In the genomic region with DNA sequence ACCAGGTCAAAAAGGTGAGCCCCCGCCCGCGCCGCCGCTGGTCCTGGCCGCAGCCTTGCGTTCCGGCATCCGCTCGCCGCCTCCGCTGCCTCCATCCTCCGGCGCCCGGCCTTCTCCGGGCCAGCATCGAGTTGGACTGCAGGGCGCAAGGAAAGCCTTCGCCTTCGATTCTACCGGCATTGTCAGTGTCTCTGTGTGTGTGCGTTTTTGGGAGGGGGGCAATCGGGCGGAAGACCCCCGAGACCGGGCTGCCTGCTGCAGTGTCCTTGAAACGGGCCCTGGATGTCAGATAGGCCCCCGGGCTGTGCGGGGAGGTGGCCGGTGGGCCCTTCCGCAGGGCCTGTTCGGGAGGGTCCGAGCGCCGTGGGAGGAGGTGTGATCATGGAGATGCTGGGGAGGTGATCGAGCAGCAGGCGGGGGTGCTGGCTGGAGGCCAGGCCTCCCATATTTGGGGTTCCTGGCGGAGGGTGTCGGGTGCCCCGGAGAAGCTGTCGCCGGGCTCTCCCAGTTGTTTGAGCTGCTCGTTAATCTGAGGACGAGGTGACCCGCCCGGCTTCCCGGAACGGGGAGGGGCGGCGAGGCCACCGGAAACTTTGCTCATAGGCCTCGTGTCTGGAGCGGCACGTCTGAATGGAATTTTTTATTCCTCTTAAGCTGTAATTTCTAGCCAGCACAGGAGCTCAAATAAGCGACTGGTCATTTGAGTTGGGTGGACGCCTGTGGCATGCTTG, we compare ENCODE assay signal across 8 cellular contexts. TPM values are rescaled to one million over a fixed set of nuclear protein-coding genes. Genes with fewer than 3 reads are reported as not detected.
DNase-seq lines count a peak whose midpoint lies in the region; ATAC-seq, FAIRE-seq and TF ChIP-seq lines count a peak whose summit lies in the region.

No MANE protein-coding gene starts in this region.

- peak overlapping the region; percentile 79 for H3K4me3 ChIP-seq in bronchial epithelial cell (ENCODE audit: low read depth, low read length)

- ATAC-seq in GM19324 (IDR thresholded peaks at IDR 0.05; ENCODE audit: low FRiP score, unreplicated experiment), result peak; percentile 21
- peak; percentile 12 for ATAC-seq in HG03460 (IDR thresholded peaks at IDR 0.05; ENCODE audit: unreplicated experiment)
- ATAC-seq in GM18520 (IDR thresholded peaks at IDR 0.05; ENCODE audit: unreplicated experiment), result no peak

- peaks cover 11% of the 10 kb centered on the region for H3K36me3 ChIP-seq in bronchial epithelial cell (ENCODE audit: control insufficient read depth, insufficient read depth, low read length)

- no peak for FAIRE-seq in bronchial epithelial cell (lab: Jason Lieb, UNC)

- TF ChIP-seq CTCF in bronchial epithelial cell (IDR thresholded peaks at IDR 0.05; ENCODE audit: insufficient read depth, low read length, severe bottlenecking), result no peak

- DNase-seq in AG20443 (ENCODE audit: low spot score) (peak; percentile 88), bronchial epithelial cell (ENCODE audit: low read depth) (peak; percentile 47), kidney tubule cell (ENCODE audit: low spot score) (peak; percentile 66)
- peak; percentile 32 to 59 (median 40) for DNase-seq in activated CD4-positive, CD25-positive, alpha-beta regulatory T cell (lab: John Stamatoyannopoulos, UW)
- peak; percentile 71 for DNase-seq in stimulated activated CD4-positive, alpha-beta T cell treated with anti-CD3 and anti-CD28 coated beads, Interleukin-2, amount 100 ng/mL, for 48 hours

- no peaks in the 10 kb centered on the region for H3K27me3 ChIP-seq in bronchial epithelial cell (ENCODE audit: control insufficient read depth, insufficient read depth, low read length)

RNA-seq across cellular contexts. Expression of gene HK1, which starts 40.9 kb away (rescaled TPM):
- total RNA-seq in bronchial epithelial cell, result 170 and 182 TPM in 2 replicates
